Comparison of ENCODE assay signal across 15 cellular contexts in the genomic region with DNA sequence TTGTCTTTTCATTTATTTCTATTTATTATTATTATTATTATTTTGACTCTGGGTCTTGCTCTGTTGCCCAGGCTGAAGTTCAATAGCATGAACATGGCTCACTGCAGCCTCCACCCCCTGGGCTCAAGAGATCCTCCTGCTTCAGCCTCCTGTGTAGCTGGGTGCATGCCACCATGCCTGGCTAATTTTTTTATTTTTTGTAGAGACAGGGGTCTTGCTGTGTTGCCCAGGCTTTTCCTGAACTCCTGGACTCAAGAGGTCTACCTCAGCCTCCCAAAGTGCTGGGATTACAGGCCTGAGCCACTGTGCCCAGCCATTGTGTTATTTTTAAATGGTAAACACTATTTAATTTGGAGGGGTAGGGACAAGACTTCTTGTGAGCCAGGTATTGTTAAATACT.
"Had no signal": no experiment of that assay in that cellular context is flagged by ENCODE, and none has a peak within 500 bp of the region (broad histone marks: within the 10 kb centered on the region; RNA-seq: fewer than 3 reads in every experiment).

No MANE protein-coding gene starts in this region.

- H3K9me3 Mint-ChIP-seq: neural crest cell, WTC11 had no signal

- H3K27me3 ChIP-seq: left lung, sigmoid colon, spleen, stomach, testis had no signal

- FAIRE-seq: bronchial epithelial cell, kidney, TTC549 had no signal

- H3K36me3 Mint-ChIP-seq: WTC11 had no signal

- H3K4me3 ChIP-seq: left lung, sigmoid colon, spleen, stomach, testis had no signal

- H3K9me3 ChIP-seq: left lung, sigmoid colon, spleen, stomach, testis had no signal

- H3K4me1 Mint-ChIP-seq: neural crest cell, WTC11 had no signal

- ATAC-seq: esophagus mucosa, WTC11 had no signal

- H3K27ac Mint-ChIP-seq: WTC11 had no signal

- H3K27ac ChIP-seq: testis had no signal

- DNase-seq: activated CD4-positive, alpha-beta T cell treated with anti-CD3 and anti-CD28 coated beads for 48 hours; activated naive CD4-positive, alpha-beta T cell treated with Interleukin-2 at 50 U/mL for 16 hours; anterior cingulate cortex; hippocampal formation; kidney; left lung; sigmoid colon; spleen; stomach; testis had no signal

- H3K4me1 ChIP-seq: testis had no signal

- H3K4me3 Mint-ChIP-seq: neural crest cell, WTC11 had no signal
